In genomic region chr17:74211141-74211928, GRCh38 we compare ENCODE assay signal across 1 cellular context.
TF ChIP-seq lines count a peak whose summit lies in the region.

No MANE protein-coding gene starts in this region.

TF ChIP-seq in HEK293, 187 proteins besides CTCF, POLR2A, EP300 and RAD21 (continued from another document):
- 0 out of 2 replicates have a peak, but pooled peaks have one; percentile 32 for TF ChIP-seq ZBTB10 (tag by site-specific recombination; IDR thresholded peaks at IDR 0.05)
- peak; percentile 38 for TF ChIP-seq ZIC2 (tag by site-specific recombination; IDR thresholded peaks at IDR 0.05)
- no peak for TF ChIP-seq TCF7L2 (IDR thresholded peaks at IDR 0.05; ENCODE audit: borderline replicate concordance, low read depth, low read length)
- TF ChIP-seq ZNF155 (tag by site-specific recombination; IDR thresholded peaks at IDR 0.05) = no peak
- no peak for TF ChIP-seq INSM2 (tag by site-specific recombination; IDR thresholded peaks at IDR 0.05)
- no peak for TF ChIP-seq ZFP69B (tag by site-specific recombination; IDR thresholded peaks at IDR 0.05)
- TF ChIP-seq ZNF2 (tag by site-specific recombination; IDR thresholded peaks at IDR 0.05) = no peak
- no peak for TF ChIP-seq ZNF785 (tag by site-specific recombination; IDR thresholded peaks at IDR 0.05)
- no peak for TF ChIP-seq KLF10 (tag by site-specific recombination; IDR thresholded peaks at IDR 0.05)
- no peak for TF ChIP-seq ZNF561 (tag by site-specific recombination; IDR thresholded peaks at IDR 0.05; ENCODE audit: borderline replicate concordance)
- TF ChIP-seq SCRT1 (tag by site-specific recombination; IDR thresholded peaks at IDR 0.05; ENCODE audit: borderline replicate concordance) = no peak
- peak; percentile 94 for TF ChIP-seq ZNF600 (tag by site-specific recombination; IDR thresholded peaks at IDR 0.05)
- no peak for TF ChIP-seq ZNF623 (tag by site-specific recombination; IDR thresholded peaks at IDR 0.05)
- no peak for TF ChIP-seq ZNF629 (tag by site-specific recombination; IDR thresholded peaks at IDR 0.05)
- TF ChIP-seq ZNF10 (tag by site-specific recombination; IDR thresholded peaks at IDR 0.05) = no peak
- TF ChIP-seq SALL2 (tag by site-specific recombination; IDR thresholded peaks at IDR 0.05; ENCODE audit: borderline replicate concordance) = no peak
- TF ChIP-seq WT1 (tag by site-specific recombination; IDR thresholded peaks at IDR 0.05) = no peak
- TF ChIP-seq KLF17 (tag by site-specific recombination; IDR thresholded peaks at IDR 0.05) = no peak
- peak; percentile 88 for TF ChIP-seq GLIS1 (tag by site-specific recombination; IDR thresholded peaks at IDR 0.05)
- TF ChIP-seq ZSCAN4 (tag by site-specific recombination; IDR thresholded peaks at IDR 0.05) = no peak
- no peak for TF ChIP-seq ZBTB20 (tag by site-specific recombination; IDR thresholded peaks at IDR 0.05)
- TF ChIP-seq ZNF610 (tag by site-specific recombination; IDR thresholded peaks at IDR 0.05; ENCODE audit: borderline replicate concordance) = no peak
- no peak for TF ChIP-seq ZNF624 (tag by site-specific recombination; IDR thresholded peaks at IDR 0.05)
- TF ChIP-seq ZNF157 (tag by site-specific recombination; IDR thresholded peaks at IDR 0.05) = no peak
- no peak for TF ChIP-seq ZBTB6 (tag by site-specific recombination; IDR thresholded peaks at IDR 0.05)
- TF ChIP-seq PRDM10 (tag by site-specific recombination; IDR thresholded peaks at IDR 0.05) = 0 out of 2 replicates have a peak, but pooled peaks have one; percentile 23
- no peak for TF ChIP-seq GLIS2 (tag by site-specific recombination; IDR thresholded peaks at IDR 0.05)
- no peak for TF ChIP-seq ZNF792 (tag by site-specific recombination; IDR thresholded peaks at IDR 0.05)
- TF ChIP-seq ZNF391 (tag by site-specific recombination; IDR thresholded peaks at IDR 0.05; ENCODE audit: borderline replicate concordance, low read depth) = no peak
- no peak for TF ChIP-seq ZNF121 (tag by site-specific recombination; IDR thresholded peaks at IDR 0.05)
- TF ChIP-seq ZSCAN23 (tag by site-specific recombination; IDR thresholded peaks at IDR 0.05) = no peak
- TF ChIP-seq ZNF133 (tag by site-specific recombination; IDR thresholded peaks at IDR 0.05) = no peak
- no peak for TF ChIP-seq AEBP2 (tag by site-specific recombination; IDR thresholded peaks at IDR 0.05; ENCODE audit: borderline replicate concordance)
- no peak for TF ChIP-seq SP3 (tag by site-specific recombination; IDR thresholded peaks at IDR 0.05)
- TF ChIP-seq ZBTB1 (tag by site-specific recombination; IDR thresholded peaks at IDR 0.05) = no peak
- TF ChIP-seq MZF1 (tag by site-specific recombination; IDR thresholded peaks at IDR 0.05; ENCODE audit: borderline replicate concordance) = no peak
- TF ChIP-seq ZNF18 (tag by site-specific recombination; IDR thresholded peaks at IDR 0.05) = no peak
- TF ChIP-seq ZNF138 (tag by site-specific recombination; IDR thresholded peaks at IDR 0.05; ENCODE audit: borderline replicate concordance) = no peak
- no peak for TF ChIP-seq BCL11A (tag by site-specific recombination; IDR thresholded peaks at IDR 0.05; ENCODE audit: low read depth)
